ENCODE assay signal across 10 cellular contexts in genomic region chr1:225880636-225881035, GRCh38. TPM values are rescaled to one million over a fixed set of nuclear protein-coding genes. Genes with fewer than 3 reads are reported as not detected.
DNase-seq lines count a peak whose midpoint lies in the region; ATAC-seq, FAIRE-seq and TF ChIP-seq lines count a peak whose summit lies in the region.
"Had no signal": no experiment of that assay in that cellular context is flagged by ENCODE, and none has a peak within 500 bp of the region (broad histone marks: within the 10 kb centered on the region; RNA-seq: fewer than 3 reads in every experiment).

No MANE protein-coding gene starts in this region.

- TF ChIP-seq RAD21 in K562 (CRISPR knock-in tag; conservative IDR thresholded peaks at IDR 0.05 in 1 of 2, IDR thresholded peaks at IDR 0.05 in 1 of 2) = no peak

- TF ChIP-seq EP300 in K562 (IDR thresholded peaks at IDR 0.05; ENCODE audit: low read length) (no peak), upper lobe of left lung (IDR thresholded peaks at IDR 0.05) (no peak)

- H3K9me3 ChIP-seq in left ventricle myocardium inferior (replicated peaks) = no peaks in the 10 kb centered on the region
- no peaks in the 10 kb centered on the region for H3K9me3 ChIP-seq in K562 (replicated peaks; ENCODE audit: control insufficient read depth, insufficient read depth, low read depth, low read length)
- no peaks in the 10 kb centered on the region for H3K9me3 ChIP-seq in upper lobe of left lung

- BruUV-seq in K562 (replicated peaks; lab: Mats Ljungman, UMichigan) = no TSS peak

- peak overlapping the region; percentile 6 for H3K27ac Mint-ChIP-seq in mesothelial cell of epicardium

- H3K9me3 Mint-ChIP-seq in mesothelial cell of epicardium = no peaks in the 10 kb centered on the region

- TF ChIP-seq POLR2A in K562 (conservative IDR thresholded peaks at IDR 0.05) (no peak), upper lobe of left lung (IDR thresholded peaks at IDR 0.05) (no peak)

- no peaks in the 10 kb centered on the region for H3K36me3 Mint-ChIP-seq in mesothelial cell of epicardium

- POLR2A ChIA-PET in K562 (lab: Yijun Ruan, JAX) = interaction anchor here (0.5 to 4.1 kb wide), 8 partner anchors 9 to 116 kb away, joined by 3 to 37 read pairs (median 3); no protein-coding TSS in a partner anchor

- H3K4me1 ChIP-seq in left ventricle myocardium inferior = peaks cover 77% of the 10 kb centered on the region
- peaks cover 23 to 50% of the 10 kb centered on the region in 2 experiments; a peak in 4 of 5 replicates for H3K4me1 ChIP-seq in K562 (replicated peaks in 1 of 2; ENCODE audit: control insufficient read depth in 2 of 2, insufficient read depth in 2 of 2, low read length in 2 of 2)
- H3K4me1 ChIP-seq in upper lobe of left lung = peaks cover 48 to 67% (median 54%) of the 10 kb centered on the region in 4 donors

- H3K79me2 ChIP-seq in K562 (ENCODE audit: control insufficient read depth, insufficient read depth, low read length) = peaks cover 48% of the 10 kb centered on the region

- H3K27me3 ChIP-seq in left ventricle myocardium inferior (ENCODE audit: low read depth) (no peaks in the 10 kb centered on the region), K562 (ENCODE audit: control insufficient read depth in 2 of 2, insufficient read depth in 2 of 2, low read length in 2 of 2) (no peaks in the 10 kb centered on the region), upper lobe of left lung (no peaks in the 10 kb centered on the region)

- H3K4me3 Mint-ChIP-seq in mesothelial cell of epicardium = peak overlapping the region; percentile 83

- H2AFZ ChIP-seq in K562 (ENCODE audit: low read depth, low read length) = no peak overlapping the region

- H3K4me2 ChIP-seq in K562 (ENCODE audit: insufficient read depth, low read length) = peak overlapping the region; percentile 97

- in situ Hi-C loops in K562 (cut with MboI) = no loop called here

- peak overlapping the region; percentile 83 to 92; a peak in 3 of 4 replicates for H3K9ac ChIP-seq in K562 (ENCODE audit: insufficient read depth in 1 of 2, low read depth in 2 of 2, low read length in 2 of 2)

- TF ChIP-seq CTCF in left ventricle myocardium inferior (IDR thresholded peaks at IDR 0.05; ENCODE audit: borderline replicate concordance) (no peak), K562 (IDR thresholded peaks at IDR 0.05 in 2 of 3, conservative IDR thresholded peaks at IDR 0.05 in 1 of 3; ENCODE audit: insufficient read depth in 2 of 3, low read depth in 1 of 3, low read length in 3 of 3) (no peak), mesothelial cell of epicardium (IDR thresholded peaks at IDR 0.05; ENCODE audit: unreplicated experiment) (no peak), upper lobe of left lung (IDR thresholded peaks at IDR 0.05) (no peak)

- H4K20me1 ChIP-seq in K562 (replicated peaks; ENCODE audit: control insufficient read depth, insufficient read depth, low read length) = peaks cover 17% of the 10 kb centered on the region; the same call in 1 of the 2 replicates

- no peak for DNase-seq in left ventricle myocardium inferior
- DNase-seq in Right ventricle myocardium superior = no peak
- DNase-seq in K562 (ENCODE audit: extremely low read depth in 1 of 4, low spot score in 3 of 4) = no peak
- no peak for DNase-seq in mesothelial cell of epicardium (ENCODE audit: low spot score in 2 of 2, unreplicated experiment in 2 of 2)
- DNase-seq in upper lobe of left lung = peak in 1 of 2 donors; percentile 47
- DNase-seq in stimulated activated CD4-positive, alpha-beta T cell treated with anti-CD3 and anti-CD28 coated beads, Interleukin-4, amount 100 ng/mL, for 1 hour = no peak
- DNase-seq in OCI-M2 (lab: John Stamatoyannopoulos, UW; ENCODE audit: unreplicated experiment) = no peak
- DNase-seq in activated gamma-delta T cell treated with Interleukin-2 at 50 U/mL for 16 hours = no peak
- DNase-seq: activated effector memory CD4-positive, alpha-beta T cell treated with Interleukin-2 at 50 U/mL for 16 hours; NCI-H146 had no signal

- peaks cover 18% of the 10 kb centered on the region for H3K4me1 Mint-ChIP-seq in mesothelial cell of epicardium

- CTCF ChIA-PET in K562 (lab: Yijun Ruan, JAX; ENCODE audit: low intra/inter-chr PET ratio) = interaction anchor here (0.6 kb wide), 1 partner anchor 96 kb away, joined by 4 read pairs; no protein-coding TSS in a partner anchor

- ATAC-seq in Right ventricle myocardium superior (ENCODE audit: poor library complexity) (no peak), K562 (no peak), upper lobe of left lung (ENCODE audit: low FRiP score in 2 of 2) (no peak)

- 53% methylated on average over 5 of the region's 5 CpGs for WGBS in K562 (ENCODE audit: insufficient coverage, low coverage, missing lambda C conversion rate)
- WGBS in upper lobe of left lung, 2 donors = 27 to 49% methylated on average over 5 of the region's 5 CpGs

- intact Hi-C loops in left ventricle myocardium inferior (cut with micrococcal nuclease) = no loop called here
- intact Hi-C loops in Right ventricle myocardium superior (cut with DNase I) = loop anchor here (2.0 kb wide), 1 partner anchor 70 kb away; the partner anchor contains the start of gene EPHX1
- intact Hi-C loops in K562 (cut with micrococcal nuclease) = loop anchor here (5.0 kb wide), 2 partner anchors 82 to 242 kb away; no protein-coding TSS in a partner anchor

- no peaks in the 10 kb centered on the region for H3K27me3 Mint-ChIP-seq in mesothelial cell of epicardium (ENCODE audit: low read depth)

- H3K4me3 ChIP-seq in left ventricle myocardium inferior (peak overlapping the region; percentile 96), K562 (peak overlapping the region; percentile 87; the same call in 1 of the 2 replicates), upper lobe of left lung (peak overlapping the region in 3 of 4 donors; percentile 59 to 92 (median 73))

- H3K27ac ChIP-seq in left ventricle myocardium inferior (replicated peaks) (peak overlapping the region; percentile 94), K562 (ENCODE audit: extremely low read depth, low read depth, low read length) (0 out of 3 replicates have a peak overlapping the region, but pooled peaks have one; percentile 88), upper lobe of left lung (peak overlapping the region; percentile 89 to 94 (median 91))

- H3K36me3 ChIP-seq in left ventricle myocardium inferior (peaks cover 12% of the 10 kb centered on the region), K562 (ENCODE audit: control insufficient read depth, insufficient read depth, low read length) (peaks cover 46% of the 10 kb centered on the region; the same call in 2 of the 3 replicates), upper lobe of left lung (peaks cover 0 to 20% (median 9%) of the 10 kb centered on the region in 4 donors)

- no peak for FAIRE-seq in K562 (lab: Jason Lieb, UNC)

- peaks cover 6% of the 10 kb centered on the region for H3K9me1 ChIP-seq in K562 (ENCODE audit: control insufficient read depth, insufficient read depth, low read length)

RNA-seq across cellular contexts. Expression of gene TMEM63A, which starts 1.5 kb away (rescaled TPM):
- 30.4 TPM for total RNA-seq in left ventricle myocardium inferior
- 37.0 TPM for total RNA-seq in Right ventricle myocardium superior
- 420 and 854 TPM in 2 replicates for total RNA-seq in K562 (2011; cell fraction: chromatin; rRNA removed; ENCODE audit: low replicate concordance)
- 362 and 382 TPM in 2 replicates for total RNA-seq in K562 (2011; cell fraction: nucleolus; rRNA removed)
- total RNA-seq in K562 (2011; cell fraction: nucleoplasm; rRNA removed) = 379 and 427 TPM in 2 replicates
- total RNA-seq in K562 (2014; rRNA removed) = 17.5 and 21.2 TPM in 2 replicates
- total RNA-seq in K562 (2014; rRNA removed; fragmentation: Illumina TruSeq; extraction: Trizol) = 17.2 and 17.6 TPM in 2 replicates
- total RNA-seq in K562 (2015; rRNA removed; fragmentation: Illumina TruSeq; extraction: Trizol) = 16.2 and 17.5 TPM in 2 replicates
- total RNA-seq in K562 (2021) = 48.5 and 54.6 TPM in 2 replicates
- 39.2 and 70.5 TPM in 2 replicates for polyA plus RNA-seq in K562 (2011; rRNA removed)
- 23.7 and 25.8 TPM in 2 replicates for polyA plus RNA-seq in K562 (2011; cell fraction: cytosol; rRNA removed)
- 496 and 545 TPM in 2 replicates for polyA plus RNA-seq in K562 (2011; cell fraction: nucleus; rRNA removed)
- 27.0 and 59.7 TPM in 2 replicates for polyA plus RNA-seq in K562 (2012)
- 37.7 and 39.0 TPM in 2 replicates for polyA plus RNA-seq in K562 (2014; fragmentation: Illumina TruSeq; extraction: Trizol)
- 1 to 10 TPM; 2.0 to 2.8 TPM for polyA plus RNA-seq in K562 (2014; fragmentation: Nextera tagmentation; extraction: Ambion mirVana)
- polyA plus RNA-seq in K562 (2014; rRNA removed) = 30.5 and 32.4 TPM in 2 replicates
- polyA minus RNA-seq in K562 (2011; rRNA and poly(A)+ RNA removed) = 57.7 and 57.8 TPM in 2 replicates
- 16.8 and 28.1 TPM in 2 replicates for polyA minus RNA-seq in K562 (2011; cell fraction: cytosol; rRNA and poly(A)+ RNA removed)
- polyA minus RNA-seq in K562 (2011; cell fraction: nucleus; rRNA and poly(A)+ RNA removed) = 118 and 144 TPM in 2 replicates
- 75.7 to 81.5 TPM (median 78.4 TPM) in 3 replicates for total RNA-seq in mesothelial cell of epicardium
- total RNA-seq in upper lobe of left lung = 100 to 1,000 TPM in 4 of 6 donors, 10 to 100 TPM in 2; 57.9 to 244 (median 105) TPM

RNA-seq across cellular contexts. Expression of gene LEFTY1, which starts 8.3 kb away (rescaled TPM):
- total RNA-seq in left ventricle myocardium inferior = 0.55 TPM
- 0.13 TPM for total RNA-seq in Right ventricle myocardium superior
- total RNA-seq in K562 (2011; cell fraction: chromatin; rRNA removed; ENCODE audit: low replicate concordance) = 0.88 and 1.0 TPM in 2 replicates
- total RNA-seq in K562 (2011; cell fraction: nucleolus; rRNA removed) = 1.2 TPM in 1 of 2 replicates, not detected in the other
- 1.1 TPM in 1 of 2 replicates, not detected in the other for total RNA-seq in K562 (2011; cell fraction: nucleoplasm; rRNA removed)
- total RNA-seq in K562 (2014; rRNA removed) = 0.16 TPM in 1 of 2 replicates, not detected in the other
- total RNA-seq in K562 (2014; rRNA removed; fragmentation: Illumina TruSeq; extraction: Trizol) = 0.07 TPM in 1 of 2 replicates, not detected in the other
- not detected in 2 replicates for total RNA-seq in K562 (2015; rRNA removed; fragmentation: Illumina TruSeq; extraction: Trizol)
- total RNA-seq in K562 (2021) = 0.20 and 0.24 TPM in 2 replicates
- 0.09 and 0.21 TPM in 2 replicates for polyA plus RNA-seq in K562 (2011; rRNA removed)
- 0.09 and 0.30 TPM in 2 replicates for polyA plus RNA-seq in K562 (2011; cell fraction: cytosol; rRNA removed)
- polyA plus RNA-seq in K562 (2011; cell fraction: nucleus; rRNA removed) = 0.41 and 0.67 TPM in 2 replicates
- polyA plus RNA-seq in K562 (2012) = 0.04 and 0.07 TPM in 2 replicates
- polyA plus RNA-seq in K562 (2014; fragmentation: Illumina TruSeq; extraction: Trizol) = 0.15 TPM in 1 of 2 replicates, not detected in the other
- not detected for polyA plus RNA-seq in K562 (2014; fragmentation: Nextera tagmentation; extraction: Ambion mirVana)
- polyA plus RNA-seq in K562 (2014; rRNA removed) = 0.13 TPM in 1 of 2 replicates, not detected in the other
- polyA minus RNA-seq in K562 (2011; rRNA and poly(A)+ RNA removed) = not detected in 2 replicates
- not detected in 2 replicates for polyA minus RNA-seq in K562 (2011; cell fraction: cytosol; rRNA and poly(A)+ RNA removed)
- 0.22 and 0.27 TPM in 2 replicates for polyA minus RNA-seq in K562 (2011; cell fraction: nucleus; rRNA and poly(A)+ RNA removed)
- total RNA-seq in mesothelial cell of epicardium = 1.6 to 1.7 TPM (median 1.6 TPM) in 3 replicates
- under 1 TPM in 2 of 6 donors, not detected in 4; 0.47 to 0.69 TPM for total RNA-seq in upper lobe of left lung

RNA-seq across cellular contexts. Expression of gene PYCR2, which starts 43.4 kb away (rescaled TPM):
- total RNA-seq in left ventricle myocardium inferior (64.0 TPM), Right ventricle myocardium superior (60.3 TPM), K562 (2014; rRNA removed) (162 and 176 TPM in 2 replicates), K562 (2014; rRNA removed; fragmentation: Illumina TruSeq; extraction: Trizol) (75.2 and 76.7 TPM in 2 replicates), K562 (2015; rRNA removed; fragmentation: Illumina TruSeq; extraction: Trizol) (79.2 and 83.5 TPM in 2 replicates), K562 (2021) (200 and 219 TPM in 2 replicates), mesothelial cell of epicardium (36.6 to 38.9 TPM (median 37.0 TPM) in 3 replicates), upper lobe of left lung (100 to 1,000 TPM in 1 of 6 donors, 10 to 100 TPM in 5; 49.4 to 115 (median 69.6) TPM)
- 118 and 268 TPM in 2 replicates for total RNA-seq in K562 (2011; cell fraction: chromatin; rRNA removed; ENCODE audit: low replicate concordance)
- total RNA-seq in K562 (2011; cell fraction: nucleolus; rRNA removed) = 193 and 210 TPM in 2 replicates
- 181 and 191 TPM in 2 replicates for total RNA-seq in K562 (2011; cell fraction: nucleoplasm; rRNA removed)
- polyA plus RNA-seq in K562 (2011; rRNA removed) (127 and 246 TPM in 2 replicates), K562 (2014; fragmentation: Illumina TruSeq; extraction: Trizol) (154 and 187 TPM in 2 replicates), K562 (2014; fragmentation: Nextera tagmentation; extraction: Ambion mirVana) (1 to 10 TPM; 5.5 to 7.9 TPM), K562 (2014; rRNA removed) (195 and 208 TPM in 2 replicates)
- polyA plus RNA-seq in K562 (2011; cell fraction: cytosol; rRNA removed) = 168 and 216 TPM in 2 replicates
- 321 and 394 TPM in 2 replicates for polyA plus RNA-seq in K562 (2011; cell fraction: nucleus; rRNA removed)
- polyA plus RNA-seq in K562 (2012) = 161 and 213 TPM in 2 replicates
- polyA minus RNA-seq in K562 (2011; rRNA and poly(A)+ RNA removed) = 79.4 and 82.2 TPM in 2 replicates
- 58.5 and 79.5 TPM in 2 replicates for polyA minus RNA-seq in K562 (2011; cell fraction: cytosol; rRNA and poly(A)+ RNA removed)
- polyA minus RNA-seq in K562 (2011; cell fraction: nucleus; rRNA and poly(A)+ RNA removed) = 66.8 and 85.3 TPM in 2 replicates
